22 cellular contexts compared by ENCODE assay signal in genomic region chr16:65743558-65743957, GRCh38.
"Had no signal": no experiment of that assay in that cellular context is flagged by ENCODE, and none has a peak within 500 bp of the region (broad histone marks: within the 10 kb centered on the region; RNA-seq: fewer than 3 reads in every experiment).

No MANE protein-coding gene starts in this region.

- H3K4me1 ChIP-seq: ascending aorta, foreskin keratinocyte, lower lobe of right lung, stomach, suprapubic skin, tibial nerve had no signal

- H3K4me3 ChIP-seq: ascending aorta, lower lobe of right lung, sigmoid colon, smooth muscle cell, stomach, suprapubic skin, tibial nerve had no signal

- H3K27ac ChIP-seq: ascending aorta, brain microvascular endothelial cell, foreskin keratinocyte, lower lobe of right lung, sigmoid colon, stomach, suprapubic skin, tibial nerve, WERI-Rb-1 had no signal

- H3K27me3 ChIP-seq: ascending aorta, brain microvascular endothelial cell, foreskin keratinocyte, sigmoid colon, stomach, suprapubic skin, tibial nerve had no signal

- H3K9me3 ChIP-seq: ascending aorta, lower lobe of right lung, sigmoid colon, stomach, suprapubic skin, tibial nerve had no signal

- DNase-seq: activated CD4-positive, alpha-beta T cell treated with anti-CD3 and anti-CD28 coated beads, Interleukin-2, amount 50 U/mL, for 1 hour; activated CD4-positive, CD25-positive, alpha-beta regulatory T cell treated with anti-CD3 and anti-CD28 coated beads, Interleukin-2, amount 50 U/mL, for 72 hours; activated CD8-positive, alpha-beta T cell treated with anti-CD3 and anti-CD28 coated beads, Interleukin-2, amount 10 ng/mL, durations not matched to agents 7 days and 5 days; brain microvascular endothelial cell; caudate nucleus; dermis blood vessel endothelial cell; effector CD8-positive, alpha-beta T cell; foreskin keratinocyte; kidney; lower lobe of right lung; naive thymus-derived CD8-positive, alpha-beta T cell; retina; sigmoid colon; stimulated activated CD4-positive, alpha-beta T cell treated with anti-CD3 and anti-CD28 coated beads, Interleukin-15, amount 100 ng/mL, for 24 hours; stomach; WERI-Rb-1 had no signal

- H3K36me3 ChIP-seq: ascending aorta, brain microvascular endothelial cell, lower lobe of right lung, sigmoid colon, stomach, suprapubic skin, tibial nerve, WERI-Rb-1 had no signal

- ATAC-seq: activated CD8-positive, alpha-beta T cell treated with anti-CD3 and anti-CD28 coated beads, Interleukin-2, amount 10 ng/mL, durations not matched to agents 7 days and 5 days; activated naive CD4-positive, alpha-beta T cell treated with anti-CD3 and anti-CD28 coated beads, Interleukin-2, amount 50 U/mL, for 72 hours; foreskin keratinocyte; lower lobe of right lung; naive thymus-derived CD8-positive, alpha-beta T cell; stimulated activated memory B cell treated with anti-CD40 and anti-IgM and Interleukin-4, amounts not matched to agents 10 μg/mL and 1 μg/mL and 100 μg/mL, for 72 hours had no signal
